1 cellular context compared by ENCODE assay signal in the genomic region with DNA sequence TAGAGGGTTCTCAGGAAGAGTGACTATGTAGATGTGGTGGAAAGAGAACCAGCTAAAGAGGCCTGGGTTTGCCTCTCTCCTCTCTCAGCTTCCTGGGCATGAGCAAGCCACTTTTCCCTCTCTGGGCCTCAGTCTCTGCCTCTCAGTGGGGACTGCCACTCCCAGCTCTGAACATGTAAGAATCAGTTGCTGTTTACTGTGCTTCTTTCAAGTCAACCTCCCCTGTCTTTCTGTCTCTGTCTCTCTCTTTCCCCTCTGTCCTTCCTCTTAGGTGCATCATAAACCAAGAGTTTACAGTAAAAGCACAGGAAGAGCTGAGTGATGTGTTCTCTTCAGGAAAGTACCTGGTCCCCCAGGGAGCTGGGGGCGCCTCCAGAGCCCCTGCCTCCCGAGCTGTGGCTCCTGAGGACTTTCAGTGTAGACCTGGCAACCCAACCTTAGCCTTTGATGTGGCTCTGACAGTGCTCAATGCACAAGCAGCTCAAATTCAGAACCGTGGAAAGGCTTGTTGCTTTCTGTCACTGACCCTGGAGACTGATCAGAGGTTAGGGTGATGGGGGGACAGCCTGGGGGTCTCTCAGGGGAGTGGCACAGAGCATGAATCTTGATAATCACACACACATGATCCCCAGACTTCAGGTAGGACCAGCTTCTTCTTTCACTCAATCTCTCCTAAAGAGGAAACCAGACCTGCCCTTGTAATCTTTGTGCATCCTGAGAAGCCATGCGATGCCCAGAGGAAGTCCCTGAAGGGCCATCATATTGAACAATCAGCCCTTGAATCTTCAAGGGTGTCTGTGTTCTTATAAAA.
TF ChIP-seq lines count a peak whose summit lies in the region.

No MANE protein-coding gene starts in this region.

TF ChIP-seq in GM12878, 131 proteins besides CTCF, POLR2A, EP300 and RAD21 (continued from another document and continues in another):
- TF ChIP-seq CHD2 (IDR thresholded peaks at IDR 0.05; ENCODE audit: borderline replicate concordance, low read depth, low read length) (no peak), MTA2 (IDR thresholded peaks at IDR 0.05; ENCODE audit: low read depth) (0 out of 2 replicates have a peak, but pooled peaks have one; percentile 29), CHD4 (IDR thresholded peaks at IDR 0.05) (no peak), EED (IDR thresholded peaks at IDR 0.05; ENCODE audit: low read depth) (peak; percentile 79), NR2F1 (conservative IDR thresholded peaks at IDR 0.05) (peak; percentile 52; the same call in 1 of the 2 replicates), ZNF622 (IDR thresholded peaks at IDR 0.05) (no peak), SIN3A (IDR thresholded peaks at IDR 0.05; ENCODE audit: low read depth, low read length) (no peak), IKZF1 (conservative IDR thresholded peaks at IDR 0.05) (peak; percentile 71), RAD51 (IDR thresholded peaks at IDR 0.05) (no peak), JUND (IDR thresholded peaks at IDR 0.05; ENCODE audit: low read depth, low read length) (no peak), FOS (IDR thresholded peaks at IDR 0.05; ENCODE audit: borderline replicate concordance, extremely low read depth, insufficient read length) (no peak), RELA (IDR thresholded peaks at IDR 0.05; ENCODE audit: borderline replicate concordance, partially characterized antibody) (peak; percentile 53), NFXL1 (IDR thresholded peaks at IDR 0.05; ENCODE audit: borderline replicate concordance) (no peak), BRCA1 (IDR thresholded peaks at IDR 0.05; ENCODE audit: low read depth, low read length) (no peak), YY1 (IDR thresholded peaks at IDR 0.05; ENCODE audit: low read depth, low read length) (no peak), POU2F2 (IDR thresholded peaks at IDR 0.05; ENCODE audit: borderline replicate concordance, low read depth, low read length) (no peak), PAX5 (IDR thresholded peaks at IDR 0.05; ENCODE audit: borderline replicate concordance, low read depth, low read length) (peak; percentile 35; the same call in 1 of the 2 replicates), POLR2AphosphoS5 (IDR thresholded peaks at IDR 0.05; ENCODE audit: low read length) (no peak), IRF4 (IDR thresholded peaks at IDR 0.05; ENCODE audit: low read depth, low read length) (no peak), KLF5 (IDR thresholded peaks at IDR 0.05; ENCODE audit: partially characterized antibody) (no peak), DPF2 (IDR thresholded peaks at IDR 0.05) (0 out of 2 replicates have a peak, but pooled peaks have one; percentile 25), TCF7 (IDR thresholded peaks at IDR 0.05; ENCODE audit: borderline replicate concordance) (peak; percentile 96), NFIC (IDR thresholded peaks at IDR 0.05; ENCODE audit: low read depth, low read length) (peak; percentile 31; the same call in 1 of the 2 replicates), MEF2A (IDR thresholded peaks at IDR 0.05; ENCODE audit: insufficient read depth, low read depth, low read length) (no peak), BHLHE40 (IDR thresholded peaks at IDR 0.05; ENCODE audit: borderline replicate concordance in 1 of 2, low read depth in 2 of 2, low read length in 1 of 2) (peak; percentile 52 to 65; a peak in 3 of 4 replicates), JUNB (IDR thresholded peaks at IDR 0.05) (peak; percentile 18; the same call in 1 of the 2 replicates), SREBF1 (IDR thresholded peaks at IDR 0.05; ENCODE audit: low read length) (no peak), BMI1 (IDR thresholded peaks at IDR 0.05; ENCODE audit: borderline replicate concordance) (no peak), SUPT20H (IDR thresholded peaks at IDR 0.05; ENCODE audit: borderline replicate concordance, control insufficient read depth, low read depth, low read length) (no peak), RUNX3 (IDR thresholded peaks at IDR 0.05; ENCODE audit: low read length) (peak; percentile 88), CREM (IDR thresholded peaks at IDR 0.05; ENCODE audit: low read depth) (peak; percentile 53; the same call in 1 of the 2 replicates), BCL11A (IDR thresholded peaks at IDR 0.05; ENCODE audit: low read depth, low read length) (0 out of 2 replicates have a peak, but pooled peaks have one; percentile 29), MTA3 (IDR thresholded peaks at IDR 0.05; ENCODE audit: borderline replicate concordance, low read length) (no peak), LARP7 (IDR thresholded peaks at IDR 0.05) (no peak)
- TF ChIP-seq, protein P1, sequence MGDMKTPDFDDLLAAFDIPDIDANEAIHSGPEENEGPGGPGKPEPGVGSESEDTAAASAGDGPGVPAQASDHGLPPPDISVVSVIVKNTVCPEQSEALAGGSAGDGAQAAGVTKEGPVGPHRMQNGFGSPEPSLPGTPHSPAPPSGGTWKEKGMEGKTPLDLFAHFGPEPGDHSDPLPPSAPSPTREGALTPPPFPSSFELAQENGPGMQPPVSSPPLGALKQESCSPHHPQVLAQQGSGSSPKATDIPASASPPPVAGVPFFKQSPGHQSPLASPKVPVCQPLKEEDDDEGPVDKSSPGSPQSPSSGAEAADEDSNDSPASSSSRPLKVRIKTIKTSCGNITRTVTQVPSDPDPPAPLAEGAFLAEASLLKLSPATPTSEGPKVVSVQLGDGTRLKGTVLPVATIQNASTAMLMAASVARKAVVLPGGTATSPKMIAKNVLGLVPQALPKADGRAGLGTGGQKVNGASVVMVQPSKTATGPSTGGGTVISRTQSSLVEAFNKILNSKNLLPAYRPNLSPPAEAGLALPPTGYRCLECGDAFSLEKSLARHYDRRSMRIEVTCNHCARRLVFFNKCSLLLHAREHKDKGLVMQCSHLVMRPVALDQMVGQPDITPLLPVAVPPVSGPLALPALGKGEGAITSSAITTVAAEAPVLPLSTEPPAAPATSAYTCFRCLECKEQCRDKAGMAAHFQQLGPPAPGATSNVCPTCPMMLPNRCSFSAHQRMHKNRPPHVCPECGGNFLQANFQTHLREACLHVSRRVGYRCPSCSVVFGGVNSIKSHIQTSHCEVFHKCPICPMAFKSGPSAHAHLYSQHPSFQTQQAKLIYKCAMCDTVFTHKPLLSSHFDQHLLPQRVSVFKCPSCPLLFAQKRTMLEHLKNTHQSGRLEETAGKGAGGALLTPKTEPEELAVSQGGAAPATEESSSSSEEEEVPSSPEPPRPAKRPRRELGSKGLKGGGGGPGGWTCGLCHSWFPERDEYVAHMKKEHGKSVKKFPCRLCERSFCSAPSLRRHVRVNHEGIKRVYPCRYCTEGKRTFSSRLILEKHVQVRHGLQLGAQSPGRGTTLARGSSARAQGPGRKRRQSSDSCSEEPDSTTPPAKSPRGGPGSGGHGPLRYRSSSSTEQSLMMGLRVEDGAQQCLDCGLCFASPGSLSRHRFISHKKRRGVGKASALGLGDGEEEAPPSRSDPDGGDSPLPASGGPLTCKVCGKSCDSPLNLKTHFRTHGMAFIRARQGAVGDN (IDR thresholded peaks at IDR 0.05), result no peak
- TF ChIP-seq, protein P2, sequence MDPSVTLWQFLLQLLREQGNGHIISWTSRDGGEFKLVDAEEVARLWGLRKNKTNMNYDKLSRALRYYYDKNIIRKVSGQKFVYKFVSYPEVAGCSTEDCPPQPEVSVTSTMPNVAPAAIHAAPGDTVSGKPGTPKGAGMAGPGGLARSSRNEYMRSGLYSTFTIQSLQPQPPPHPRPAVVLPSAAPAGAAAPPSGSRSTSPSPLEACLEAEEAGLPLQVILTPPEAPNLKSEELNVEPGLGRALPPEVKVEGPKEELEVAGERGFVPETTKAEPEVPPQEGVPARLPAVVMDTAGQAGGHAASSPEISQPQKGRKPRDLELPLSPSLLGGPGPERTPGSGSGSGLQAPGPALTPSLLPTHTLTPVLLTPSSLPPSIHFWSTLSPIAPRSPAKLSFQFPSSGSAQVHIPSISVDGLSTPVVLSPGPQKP (IDR thresholded peaks at IDR 0.05; ENCODE audit: low read depth, low read length), result no peak
- TF ChIP-seq, protein P3, sequence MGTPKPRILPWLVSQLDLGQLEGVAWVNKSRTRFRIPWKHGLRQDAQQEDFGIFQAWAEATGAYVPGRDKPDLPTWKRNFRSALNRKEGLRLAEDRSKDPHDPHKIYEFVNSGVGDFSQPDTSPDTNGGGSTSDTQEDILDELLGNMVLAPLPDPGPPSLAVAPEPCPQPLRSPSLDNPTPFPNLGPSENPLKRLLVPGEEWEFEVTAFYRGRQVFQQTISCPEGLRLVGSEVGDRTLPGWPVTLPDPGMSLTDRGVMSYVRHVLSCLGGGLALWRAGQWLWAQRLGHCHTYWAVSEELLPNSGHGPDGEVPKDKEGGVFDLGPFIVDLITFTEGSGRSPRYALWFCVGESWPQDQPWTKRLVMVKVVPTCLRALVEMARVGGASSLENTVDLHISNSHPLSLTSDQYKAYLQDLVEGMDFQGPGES (IDR thresholded peaks at IDR 0.05), result no peak
- TF ChIP-seq, protein P4, sequence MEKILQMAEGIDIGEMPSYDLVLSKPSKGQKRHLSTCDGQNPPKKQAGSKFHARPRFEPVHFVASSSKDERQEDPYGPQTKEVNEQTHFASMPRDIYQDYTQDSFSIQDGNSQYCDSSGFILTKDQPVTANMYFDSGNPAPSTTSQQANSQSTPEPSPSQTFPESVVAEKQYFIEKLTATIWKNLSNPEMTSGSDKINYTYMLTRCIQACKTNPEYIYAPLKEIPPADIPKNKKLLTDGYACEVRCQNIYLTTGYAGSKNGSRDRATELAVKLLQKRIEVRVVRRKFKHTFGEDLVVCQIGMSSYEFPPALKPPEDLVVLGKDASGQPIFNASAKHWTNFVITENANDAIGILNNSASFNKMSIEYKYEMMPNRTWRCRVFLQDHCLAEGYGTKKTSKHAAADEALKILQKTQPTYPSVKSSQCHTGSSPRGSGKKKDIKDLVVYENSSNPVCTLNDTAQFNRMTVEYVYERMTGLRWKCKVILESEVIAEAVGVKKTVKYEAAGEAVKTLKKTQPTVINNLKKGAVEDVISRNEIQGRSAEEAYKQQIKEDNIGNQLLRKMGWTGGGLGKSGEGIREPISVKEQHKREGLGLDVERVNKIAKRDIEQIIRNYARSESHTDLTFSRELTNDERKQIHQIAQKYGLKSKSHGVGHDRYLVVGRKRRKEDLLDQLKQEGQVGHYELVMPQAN (conservative IDR thresholded peaks at IDR 0.05), result no peak
- TF ChIP-seq, protein P5, sequence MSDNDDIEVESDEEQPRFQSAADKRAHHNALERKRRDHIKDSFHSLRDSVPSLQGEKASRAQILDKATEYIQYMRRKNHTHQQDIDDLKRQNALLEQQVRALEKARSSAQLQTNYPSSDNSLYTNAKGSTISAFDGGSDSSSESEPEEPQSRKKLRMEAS (IDR thresholded peaks at IDR 0.05; ENCODE audit: low read depth, low read length), result no peak
- TF ChIP-seq, protein P6, sequence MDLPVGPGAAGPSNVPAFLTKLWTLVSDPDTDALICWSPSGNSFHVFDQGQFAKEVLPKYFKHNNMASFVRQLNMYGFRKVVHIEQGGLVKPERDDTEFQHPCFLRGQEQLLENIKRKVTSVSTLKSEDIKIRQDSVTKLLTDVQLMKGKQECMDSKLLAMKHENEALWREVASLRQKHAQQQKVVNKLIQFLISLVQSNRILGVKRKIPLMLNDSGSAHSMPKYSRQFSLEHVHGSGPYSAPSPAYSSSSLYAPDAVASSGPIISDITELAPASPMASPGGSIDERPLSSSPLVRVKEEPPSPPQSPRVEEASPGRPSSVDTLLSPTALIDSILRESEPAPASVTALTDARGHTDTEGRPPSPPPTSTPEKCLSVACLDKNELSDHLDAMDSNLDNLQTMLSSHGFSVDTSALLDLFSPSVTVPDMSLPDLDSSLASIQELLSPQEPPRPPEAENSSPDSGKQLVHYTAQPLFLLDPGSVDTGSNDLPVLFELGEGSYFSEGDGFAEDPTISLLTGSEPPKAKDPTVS (IDR thresholded peaks at IDR 0.05; ENCODE audit: low read depth, low read length), result no peak
- TF ChIP-seq, protein P7, sequence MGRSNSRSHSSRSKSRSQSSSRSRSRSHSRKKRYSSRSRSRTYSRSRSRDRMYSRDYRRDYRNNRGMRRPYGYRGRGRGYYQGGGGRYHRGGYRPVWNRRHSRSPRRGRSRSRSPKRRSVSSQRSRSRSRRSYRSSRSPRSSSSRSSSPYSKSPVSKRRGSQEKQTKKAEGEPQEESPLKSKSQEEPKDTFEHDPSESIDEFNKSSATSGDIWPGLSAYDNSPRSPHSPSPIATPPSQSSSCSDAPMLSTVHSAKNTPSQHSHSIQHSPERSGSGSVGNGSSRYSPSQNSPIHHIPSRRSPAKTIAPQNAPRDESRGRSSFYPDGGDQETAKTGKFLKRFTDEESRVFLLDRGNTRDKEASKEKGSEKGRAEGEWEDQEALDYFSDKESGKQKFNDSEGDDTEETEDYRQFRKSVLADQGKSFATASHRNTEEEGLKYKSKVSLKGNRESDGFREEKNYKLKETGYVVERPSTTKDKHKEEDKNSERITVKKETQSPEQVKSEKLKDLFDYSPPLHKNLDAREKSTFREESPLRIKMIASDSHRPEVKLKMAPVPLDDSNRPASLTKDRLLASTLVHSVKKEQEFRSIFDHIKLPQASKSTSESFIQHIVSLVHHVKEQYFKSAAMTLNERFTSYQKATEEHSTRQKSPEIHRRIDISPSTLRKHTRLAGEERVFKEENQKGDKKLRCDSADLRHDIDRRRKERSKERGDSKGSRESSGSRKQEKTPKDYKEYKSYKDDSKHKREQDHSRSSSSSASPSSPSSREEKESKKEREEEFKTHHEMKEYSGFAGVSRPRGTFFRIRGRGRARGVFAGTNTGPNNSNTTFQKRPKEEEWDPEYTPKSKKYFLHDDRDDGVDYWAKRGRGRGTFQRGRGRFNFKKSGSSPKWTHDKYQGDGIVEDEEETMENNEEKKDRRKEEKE (IDR thresholded peaks at IDR 0.05), result no peak
- TF ChIP-seq, protein P8, sequence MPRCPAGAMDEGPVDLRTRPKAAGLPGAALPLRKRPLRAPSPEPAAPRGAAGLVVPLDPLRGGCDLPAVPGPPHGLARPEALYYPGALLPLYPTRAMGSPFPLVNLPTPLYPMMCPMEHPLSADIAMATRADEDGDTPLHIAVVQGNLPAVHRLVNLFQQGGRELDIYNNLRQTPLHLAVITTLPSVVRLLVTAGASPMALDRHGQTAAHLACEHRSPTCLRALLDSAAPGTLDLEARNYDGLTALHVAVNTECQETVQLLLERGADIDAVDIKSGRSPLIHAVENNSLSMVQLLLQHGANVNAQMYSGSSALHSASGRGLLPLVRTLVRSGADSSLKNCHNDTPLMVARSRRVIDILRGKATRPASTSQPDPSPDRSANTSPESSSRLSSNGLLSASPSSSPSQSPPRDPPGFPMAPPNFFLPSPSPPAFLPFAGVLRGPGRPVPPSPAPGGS (IDR thresholded peaks at IDR 0.05; ENCODE audit: borderline replicate concordance, insufficient read depth, low read depth, low read length, poor library complexity, severe bottlenecking), result peak; percentile 54
- TF ChIP-seq, protein P9, sequence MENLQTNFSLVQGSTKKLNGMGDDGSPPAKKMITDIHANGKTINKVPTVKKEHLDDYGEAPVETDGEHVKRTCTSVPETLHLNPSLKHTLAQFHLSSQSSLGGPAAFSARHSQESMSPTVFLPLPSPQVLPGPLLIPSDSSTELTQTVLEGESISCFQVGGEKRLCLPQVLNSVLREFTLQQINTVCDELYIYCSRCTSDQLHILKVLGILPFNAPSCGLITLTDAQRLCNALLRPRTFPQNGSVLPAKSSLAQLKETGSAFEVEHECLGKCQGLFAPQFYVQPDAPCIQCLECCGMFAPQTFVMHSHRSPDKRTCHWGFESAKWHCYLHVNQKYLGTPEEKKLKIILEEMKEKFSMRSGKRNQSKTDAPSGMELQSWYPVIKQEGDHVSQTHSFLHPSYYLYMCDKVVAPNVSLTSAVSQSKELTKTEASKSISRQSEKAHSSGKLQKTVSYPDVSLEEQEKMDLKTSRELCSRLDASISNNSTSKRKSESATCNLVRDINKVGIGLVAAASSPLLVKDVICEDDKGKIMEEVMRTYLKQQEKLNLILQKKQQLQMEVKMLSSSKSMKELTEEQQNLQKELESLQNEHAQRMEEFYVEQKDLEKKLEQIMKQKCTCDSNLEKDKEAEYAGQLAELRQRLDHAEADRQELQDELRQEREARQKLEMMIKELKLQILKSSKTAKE (IDR thresholded peaks at IDR 0.05; ENCODE audit: low read depth, poor library complexity, severe bottlenecking), result no peak
